Comparison of ENCODE assay signal across 9 cellular contexts in the genomic region with DNA sequence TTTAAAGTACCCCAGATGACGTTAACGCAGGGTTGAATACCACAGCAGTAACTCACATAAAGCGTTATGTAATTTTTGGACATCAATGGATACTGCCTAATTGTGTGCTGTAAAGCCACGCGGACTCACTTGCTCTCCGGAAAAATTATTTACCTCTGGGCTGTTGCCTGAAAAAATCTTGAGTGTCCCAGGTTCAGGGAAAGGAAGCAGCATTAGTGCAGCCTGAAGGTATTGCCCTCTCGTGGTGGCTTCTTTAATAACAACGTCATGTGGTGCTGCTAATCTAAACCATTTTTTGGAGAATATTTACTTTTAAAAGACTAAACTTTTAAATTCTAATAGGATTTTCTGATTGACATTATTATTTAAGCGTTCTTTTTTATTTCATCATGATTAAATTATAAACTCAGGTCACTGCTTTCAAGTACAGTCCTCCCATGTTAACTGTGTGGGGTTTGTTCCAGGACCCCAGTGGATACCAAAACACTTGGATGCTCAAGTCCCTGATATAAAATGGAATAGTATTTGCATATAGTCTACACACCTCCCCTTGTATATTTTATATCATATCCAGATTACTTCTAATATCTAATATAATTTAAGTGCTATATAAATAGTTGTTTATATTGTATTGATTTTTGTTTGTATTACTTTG.
DNase-seq lines count a peak whose midpoint lies in the region; ATAC-seq, FAIRE-seq and TF ChIP-seq lines count a peak whose summit lies in the region.
"Had no signal": no experiment of that assay in that cellular context is flagged by ENCODE, and none has a peak within 500 bp of the region (broad histone marks: within the 10 kb centered on the region; RNA-seq: fewer than 3 reads in every experiment).

No MANE protein-coding gene starts in this region.

- POLR2A ChIA-PET in HepG2 (lab: Yijun Ruan, JAX) = no interaction called here

- H3K4me3 ChIP-seq in DOHH2 (ENCODE audit: low read length) (no peak overlapping the region), HepG2 (replicated peaks in 1 of 3; ENCODE audit: insufficient read depth in 1 of 3, low read depth in 2 of 3, low read length in 3 of 3) (no peak overlapping the region)
- H3K4me3 ChIP-seq in Jurkat, Clone E6-1 (ENCODE audit: low read length) = no peak overlapping the region

- H3K27ac ChIP-seq in DOHH2 (ENCODE audit: low read depth, low read length) (no peak overlapping the region), HepG2 (ENCODE audit: extremely low read length, insufficient read depth, low read length) (no peak overlapping the region)
- H3K27ac ChIP-seq: parathyroid adenoma had no signal

- peak; percentile 60 for FAIRE-seq in HepG2 (lab: Jason Lieb, UNC)

- ATAC-seq in HepG2 (peak; percentile 43; the same call in 1 of the 3 replicates), GM19324 (IDR thresholded peaks at IDR 0.05; ENCODE audit: low FRiP score, unreplicated experiment) (no peak), GM21381 (IDR thresholded peaks at IDR 0.05; ENCODE audit: unreplicated experiment) (no peak)

- no peaks in the 10 kb centered on the region for H3K9me2 ChIP-seq in DOHH2 (replicated peaks; ENCODE audit: control insufficient read depth, low read length)

- H3K9ac ChIP-seq in HepG2 (ENCODE audit: insufficient read depth, low read depth, low read length) = no peak overlapping the region
- H3K9ac ChIP-seq: parathyroid adenoma had no signal

- BruUV-seq in HepG2 (replicated peaks; lab: Mats Ljungman, UMichigan) = no TSS peak

- TF ChIP-seq CTCF in DOHH2 (IDR thresholded peaks at IDR 0.05; ENCODE audit: low read depth, low read length, poor library complexity, severe bottlenecking) (peak; percentile 21), HepG2 (CRISPR knock-in tag; IDR thresholded peaks at IDR 0.05) (peak; percentile 38)

- in situ Hi-C loops in HepG2 (cut with HindIII; ENCODE audit: extremely low pct_ligation_motif_present, low pct_unique_long_range_greater_than_20kb) = loop anchor here (25.0 kb wide), 1 partner anchor 197 kb away; no protein-coding TSS in a partner anchor

- TF ChIP-seq EP300 in HepG2 (IDR thresholded peaks at IDR 0.05; ENCODE audit: low read depth in 2 of 2, low read length in 2 of 2) = no peak
- TF ChIP-seq EP300 in HepG2 (CRISPR knock-in tag; IDR thresholded peaks at IDR 0.05; ENCODE audit: borderline replicate concordance) = no peak

- no peaks in the 10 kb centered on the region for H3K27me3 ChIP-seq in DOHH2 (ENCODE audit: control insufficient read depth, low read length)
- H3K27me3 ChIP-seq in HepG2 (ENCODE audit: control insufficient read depth in 1 of 2, insufficient read depth in 2 of 2, low read length in 2 of 2) = no peaks in the 10 kb centered on the region

- no peaks in the 10 kb centered on the region for H3K36me3 ChIP-seq in DOHH2 (ENCODE audit: control insufficient read depth, low read length)
- no peaks in the 10 kb centered on the region for H3K36me3 ChIP-seq in HepG2 (replicated peaks in 1 of 2; ENCODE audit: control insufficient read depth in 1 of 2, insufficient read depth in 2 of 2, low read length in 2 of 2)

- TF ChIP-seq POLR2A in HepG2 (IDR thresholded peaks at IDR 0.05; ENCODE audit: insufficient read depth in 1 of 2, low read depth in 2 of 2, low read length in 2 of 2) = no peak

- 10% methylated on average over 8 of the region's 9 CpGs for WGBS in HepG2 (ENCODE audit: low lambda C conversion rate)

- no peaks in the 10 kb centered on the region for H4K20me1 ChIP-seq in DOHH2 (ENCODE audit: control insufficient read depth, insufficient read depth, low read depth, low read length)
- H4K20me1 ChIP-seq in HepG2 (ENCODE audit: insufficient read depth, low read length) = no peaks in the 10 kb centered on the region

- DNase-seq in Jurkat, Clone E6-1 (ENCODE audit: low read depth, low spot score) = peak; percentile 2
- DNase-seq in amniotic epithelial cell (ENCODE audit: low read depth) (peak; percentile 65), HepG2 (ENCODE audit: low spot score) (peak; percentile 3), dermis blood vessel endothelial cell (no peak), COR-L47 (lab: John Stamatoyannopoulos, UW) (no peak)

- CTCF ChIA-PET in HepG2 (lab: Yijun Ruan, JAX; ENCODE audit: low intra/inter-chr PET ratio, low total read pairs) = no interaction called here

- H3K9me3 ChIP-seq in DOHH2 (ENCODE audit: control insufficient read depth, insufficient read depth, low read length) (no peaks in the 10 kb centered on the region), HepG2 (ENCODE audit: low read length) (no peaks in the 10 kb centered on the region)

- no peak overlapping the region for H2AFZ ChIP-seq in HepG2 (ENCODE audit: low read length)
- H2AFZ ChIP-seq: parathyroid adenoma had no signal

- intact Hi-C loops in HepG2 (cut with micrococcal nuclease; ENCODE audit: unreplicated experiment) = loop anchor here (1.0 to 2.0 kb wide), 2 partner anchors 24 to 185 kb away; no protein-coding TSS in a partner anchor

- H3K4me2 ChIP-seq in DOHH2 (ENCODE audit: low read length) (no peak overlapping the region), HepG2 (ENCODE audit: low read depth, low read length) (no peak overlapping the region)

- H3K4me1 ChIP-seq in DOHH2 (ENCODE audit: control insufficient read depth, low read length) (no peaks in the 10 kb centered on the region), HepG2 (ENCODE audit: insufficient read depth, low read length) (no peaks in the 10 kb centered on the region)
- H3K4me1 ChIP-seq: parathyroid adenoma had no signal

- H3F3A ChIP-seq in DOHH2 (ENCODE audit: control insufficient read depth, insufficient read depth) = no peaks in the 10 kb centered on the region

- H3K79me2 ChIP-seq in DOHH2 (ENCODE audit: control insufficient read depth, low read length) (no peaks in the 10 kb centered on the region), HepG2 (ENCODE audit: insufficient read depth, low read length) (no peaks in the 10 kb centered on the region)
- H3K79me2 ChIP-seq: parathyroid adenoma had no signal

- no peak for TF ChIP-seq RAD21 in HepG2 (CRISPR knock-in tag; IDR thresholded peaks at IDR 0.05)

TF ChIP-seq in HepG2, 621 proteins besides CTCF, POLR2A, EP300 and RAD21:
- TF ChIP-seq ZFP36L1 (CRISPR knock-in tag; IDR thresholded peaks at IDR 0.05) (no peak), ZNF138 (CRISPR knock-in tag; IDR thresholded peaks at IDR 0.05; ENCODE audit: low read depth) (no peak), ZNF75D (CRISPR knock-in tag; IDR thresholded peaks at IDR 0.05; ENCODE audit: borderline replicate concordance) (no peak), ZNF10 (CRISPR knock-in tag; IDR thresholded peaks at IDR 0.05; ENCODE audit: borderline replicate concordance, low read depth) (no peak), NFRKB (IDR thresholded peaks at IDR 0.05) (no peak), FOXO1 (CRISPR knock-in tag; IDR thresholded peaks at IDR 0.05) (no peak), ZNF713 (CRISPR knock-in tag; IDR thresholded peaks at IDR 0.05) (no peak), SUZ12 (IDR thresholded peaks at IDR 0.05; ENCODE audit: low read depth, low read length) (no peak), GATAD2A (CRISPR knock-in tag; IDR thresholded peaks at IDR 0.05) (no peak), WIZ (CRISPR knock-in tag; IDR thresholded peaks at IDR 0.05) (no peak), ASH2L (IDR thresholded peaks at IDR 0.05; ENCODE audit: insufficient read length, low read depth, low read length) (no peak), MAFK (conservative IDR thresholded peaks at IDR 0.05 in 1 of 2, IDR thresholded peaks at IDR 0.05 in 1 of 2; ENCODE audit: low read length in 2 of 2) (no peak), HNF4A (CRISPR knock-in tag; IDR thresholded peaks at IDR 0.05) (no peak), MIXL1 (CRISPR knock-in tag; IDR thresholded peaks at IDR 0.05) (no peak), HDAC6 (IDR thresholded peaks at IDR 0.05; ENCODE audit: low read depth, low read length) (no peak), SETDB1 (CRISPR knock-in tag; IDR thresholded peaks at IDR 0.05; ENCODE audit: borderline replicate concordance) (no peak), ZNF331 (CRISPR knock-in tag; IDR thresholded peaks at IDR 0.05) (no peak)
TF ChIP-seq in HepG2: peak in this region for 0.

Comparison
In these comparisons a context has a peak if more than half of its experiments do, and no peak if none do; other contexts are left out.
1. DNase-seq: peak in Jurkat, Clone E6-1 (single experiment), amniotic epithelial cell (single experiment) and HepG2 (single experiment); none in dermis blood vessel endothelial cell (single experiment) and COR-L47 (single experiment).